ENCODE assay signal across 8 cellular contexts in genomic region chr11:45848654-45849081, GRCh38. TPM values are rescaled to one million over a fixed set of nuclear protein-coding genes. Genes with fewer than 3 reads are reported as not detected.
A peak's percentile ranks its signal among the peaks of the same experiment; 100 is the strongest.
DNase-seq lines count a peak whose midpoint lies in the region; ATAC-seq and TF ChIP-seq lines count a peak whose summit lies in the region.

No MANE protein-coding gene starts in this region.

- H3K27me3 Mint-ChIP-seq in progenitor cell of endocrine pancreas, result peaks cover 21% of the 10 kb centered on the region

- H3K27ac ChIP-seq in OCI-LY3 (ENCODE audit: low read length), result no peak overlapping the region
- peak overlapping the region in 3 of 4 donors; percentile 36 to 96 (median 95) for H3K27ac ChIP-seq in esophagus squamous epithelium

- DNase-seq in COR-L47 (lab: John Stamatoyannopoulos, UW) (peak; percentile 7), esophagus squamous epithelium (lab: John Stamatoyannopoulos, UW) (no peak), progenitor cell of endocrine pancreas (ENCODE audit: low spot score, unreplicated experiment) (no peak), NCI-H1105 (lab: John Stamatoyannopoulos, UW) (no peak)

- peak overlapping the region; percentile 85 for H3K4me3 Mint-ChIP-seq in progenitor cell of endocrine pancreas (ENCODE audit: low read depth)

- H3K9me3 ChIP-seq in OCI-LY3 (ENCODE audit: insufficient read depth, low read length), result no peaks in the 10 kb centered on the region
- H3K9me3 ChIP-seq in esophagus squamous epithelium, result no peaks in the 10 kb centered on the region

- H3K4me1 ChIP-seq in OCI-LY3 (ENCODE audit: low read length) (peaks cover 56% of the 10 kb centered on the region), esophagus squamous epithelium (peaks cover 14 to 69% (median 22%) of the 10 kb centered on the region in 3 donors)

- TF ChIP-seq CTCF in OCI-LY3 (IDR thresholded peaks at IDR 0.05; ENCODE audit: low read depth, low read length) (no peak), esophagus squamous epithelium (IDR thresholded peaks at IDR 0.05) (no peak), progenitor cell of endocrine pancreas (IDR thresholded peaks at IDR 0.05; ENCODE audit: unreplicated experiment) (no peak)

- no peak for TF ChIP-seq POLR2A in esophagus squamous epithelium (IDR thresholded peaks at IDR 0.05)

- H3K4me1 Mint-ChIP-seq in progenitor cell of endocrine pancreas (ENCODE audit: low read depth), result peaks cover 26% of the 10 kb centered on the region

- ATAC-seq in HG03045 (IDR thresholded peaks at IDR 0.05; ENCODE audit: unreplicated experiment) (no peak), HG02885 (IDR thresholded peaks at IDR 0.05; ENCODE audit: poor library complexity, unreplicated experiment) (no peak), HG03432 (IDR thresholded peaks at IDR 0.05; ENCODE audit: unreplicated experiment) (no peak)

- peak overlapping the region; percentile 90 for H3K27ac Mint-ChIP-seq in progenitor cell of endocrine pancreas

- H2AFZ ChIP-seq in OCI-LY3 (ENCODE audit: low read depth, low read length), result no peak overlapping the region

- H3K4me3 ChIP-seq in OCI-LY3 (ENCODE audit: low read length) (peak overlapping the region; percentile 79), esophagus squamous epithelium (peak overlapping the region in 3 of 4 donors; percentile 77 to 91 (median 89))

- H3K27me3 ChIP-seq in OCI-LY3 (ENCODE audit: low read depth, low read length) (no peaks in the 10 kb centered on the region), esophagus squamous epithelium (no peaks in the 10 kb centered on the region)

- peaks cover 62% of the 10 kb centered on the region for H3K79me2 ChIP-seq in OCI-LY3 (ENCODE audit: low read length)

- peak overlapping the region; percentile 80 for H3K4me2 ChIP-seq in OCI-LY3 (ENCODE audit: low read length)

- intact Hi-C loops in esophagus squamous epithelium (cut with DNase I), result no loop called here

- H4K20me1 ChIP-seq in OCI-LY3 (ENCODE audit: insufficient read depth, low read length), result peaks cover 49% of the 10 kb centered on the region

- no peaks in the 10 kb centered on the region for H3K9me3 Mint-ChIP-seq in progenitor cell of endocrine pancreas (ENCODE audit: low read depth)

- no peaks in the 10 kb centered on the region for H3K36me3 ChIP-seq in OCI-LY3 (replicated peaks; ENCODE audit: low read depth, low read length)
- H3K36me3 ChIP-seq in esophagus squamous epithelium, result no peaks in the 10 kb centered on the region

- 42 to 43% methylated on average over 8 of the region's 8 CpGs for WGBS in esophagus squamous epithelium, 2 donors

- H3K9ac ChIP-seq in OCI-LY3 (ENCODE audit: low read length), result no peak overlapping the region

- no peaks in the 10 kb centered on the region for H3K36me3 Mint-ChIP-seq in progenitor cell of endocrine pancreas (ENCODE audit: insufficient read depth)

RNA-seq across cellular contexts. Expression of gene CRY2, which starts 1.4 kb away (rescaled TPM):
- total RNA-seq in esophagus squamous epithelium (10 to 100 TPM in 3 of 4 donors, 1 to 10 TPM in 1; 5.6 to 21.0 (median 13.4) TPM), progenitor cell of endocrine pancreas (34.1 and 34.8 TPM in 2 replicates)

RNA-seq across cellular contexts. Expression of gene MAPK8IP1, which starts 36.8 kb away (rescaled TPM):
- total RNA-seq in esophagus squamous epithelium (1 to 10 TPM in 3 of 4 donors, under 1 TPM in 1; 0.57 to 4.0 (median 1.3) TPM), progenitor cell of endocrine pancreas (43.0 and 48.1 TPM in 2 replicates)

RNA-seq across cellular contexts. Expression of gene SLC35C1, which starts 43.7 kb away (rescaled TPM):
- total RNA-seq in esophagus squamous epithelium (10 to 100 TPM; 23.6 to 68.6 (median 28.2) TPM), progenitor cell of endocrine pancreas (12.8 and 14.0 TPM in 2 replicates)

RNA-seq across cellular contexts. Expression of gene FREY1, which starts 58.4 kb away (rescaled TPM):
- total RNA-seq in esophagus squamous epithelium (1 to 10 TPM in 2 of 4 donors, under 1 TPM in 1, not detected in 1; 0.57 to 2.1 (median 1.2) TPM), progenitor cell of endocrine pancreas (2.8 and 3.7 TPM in 2 replicates)
